Comparison of ENCODE assay signal across 23 cellular contexts in genomic region chr5:154480847-154481246, GRCh38. TPM values are rescaled to one million over a fixed set of nuclear protein-coding genes. Genes with fewer than 3 reads are reported as not detected.
"Had no signal": no experiment of that assay in that cellular context is flagged by ENCODE, and none has a peak within 500 bp of the region (broad histone marks: within the 10 kb centered on the region; RNA-seq: fewer than 3 reads in every experiment).

No MANE protein-coding gene starts in this region.

- H3K4me3 ChIP-seq: gastrocnemius medialis, heart right ventricle, lower lobe of right lung, SJSA1, transverse colon had no signal

- H3K9me3 ChIP-seq: gastrocnemius medialis, heart right ventricle, lower lobe of right lung, neutrophil, SJSA1, transverse colon had no signal

- H3K36me3 ChIP-seq: gastrocnemius medialis, heart right ventricle, lower lobe of right lung, neutrophil, SJSA1, transverse colon had no signal

- H3K27ac ChIP-seq: gastrocnemius medialis, heart right ventricle, lower lobe of right lung, neutrophil, parathyroid adenoma, SJSA1 had no signal

- ATAC-seq: effector memory CD8-positive, alpha-beta T cell; gastrocnemius medialis; heart right ventricle; left colon; lower lobe of right lung; naive thymus-derived CD4-positive, alpha-beta T cell had no signal

- DNase-seq: activated CD4-positive, alpha-beta T cell treated with anti-CD3 and anti-CD28 coated beads for 1 hour; activated CD4-positive, alpha-beta T cell treated with anti-CD3 and anti-CD28 coated beads, Interleukin-2, amount 50 U/mL, for 48 hours; activated naive CD4-positive, alpha-beta T cell; dermis blood vessel endothelial cell; effector memory CD8-positive, alpha-beta T cell; erythroblast; gastrocnemius medialis; heart right ventricle; left colon; lower lobe of right lung; naive thymus-derived CD4-positive, alpha-beta T cell; retina; stimulated activated CD4-positive, alpha-beta T cell treated with anti-CD3 and anti-CD28 coated beads, Interleukin-2, amount 100 ng/mL, for 48 hours; stimulated activated naive CD4-positive, alpha-beta T cell; transverse colon had no signal

- H3K4me1 ChIP-seq: parathyroid adenoma had no signal

- H3K9ac ChIP-seq: parathyroid adenoma had no signal

RNA-seq across cellular contexts. Expression of gene HAND1, which starts 2.8 kb away (rescaled TPM):
- total RNA-seq: astrocyte; bronchial epithelial cell; chondrocyte; dermis blood vessel endothelial cell; gastrocnemius medialis; naive thymus-derived CD4-positive, alpha-beta T cell; SJSA1; skeletal muscle tissue had no signal
- polyA plus RNA-seq: adipose tissue; naive thymus-derived CD4-positive, alpha-beta T cell had no signal
